In genomic region chr10:76962851-76963250, GRCh38 we compare ENCODE assay signal across 30 cellular contexts.
A peak's percentile ranks its signal among the peaks of the same experiment; 100 is the strongest.
DNase-seq lines count a peak whose midpoint lies in the region; FAIRE-seq and TF ChIP-seq lines count a peak whose summit lies in the region.
"Had no signal": no experiment of that assay in that cellular context is flagged by ENCODE, and none has a peak within 500 bp of the region (broad histone marks: within the 10 kb centered on the region; RNA-seq: fewer than 3 reads in every experiment).

No MANE protein-coding gene starts in this region.

- H3K27me3 Mint-ChIP-seq in MCF 10A (ENCODE audit: insufficient read depth, unreplicated experiment) = no peaks in the 10 kb centered on the region

- intact Hi-C loops in MCF 10A (cut with micrococcal nuclease) = no loop called here
- intact Hi-C loops in posterior cingulate gyrus (cut with DNase I) = no loop called here

- no TSS peak for BruUV-seq in MCF 10A (replicated peaks; lab: Mats Ljungman, UMichigan)

- H3K36me3 Mint-ChIP-seq in MCF 10A (ENCODE audit: insufficient read depth, unreplicated experiment) = no peaks in the 10 kb centered on the region
- H3K36me3 Mint-ChIP-seq: activated naive CD8-positive, alpha-beta T cell treated with anti-CD3 and anti-CD28 coated beads for 36 hours; CD14-positive monocyte; naive thymus-derived CD8-positive, alpha-beta T cell had no signal

- FAIRE-seq in endometrium (lab: Jason Lieb, UNC) (peak; percentile 54), frontal cortex (lab: Jason Lieb, UNC) (no peak)
- FAIRE-seq: A549, GM12892 had no signal

- CTCF ChIA-PET in MCF 10A (lab: Yijun Ruan, JAX) = no interaction called here

- no peaks in the 10 kb centered on the region for H3K4me1 Mint-ChIP-seq in MCF 10A (ENCODE audit: insufficient read depth, unreplicated experiment)
- H3K4me1 Mint-ChIP-seq: activated naive CD8-positive, alpha-beta T cell treated with anti-CD3 and anti-CD28 coated beads for 36 hours; GM23338 had no signal

- POLR2A ChIA-PET in MCF 10A (lab: Yijun Ruan, JAX) = no interaction called here

- H3K9me3 Mint-ChIP-seq in MCF 10A (ENCODE audit: unreplicated experiment) = no peaks in the 10 kb centered on the region
- H3K9me3 Mint-ChIP-seq: activated naive CD8-positive, alpha-beta T cell treated with anti-CD3 and anti-CD28 coated beads for 36 hours had no signal

- H3K27ac Mint-ChIP-seq in MCF 10A (ENCODE audit: low read depth, unreplicated experiment) = no peak overlapping the region
- H3K27ac Mint-ChIP-seq: activated naive CD8-positive, alpha-beta T cell treated with anti-CD3 and anti-CD28 coated beads for 36 hours; CD14-positive monocyte; effector memory CD8-positive, alpha-beta T cell; GM23338; naive thymus-derived CD8-positive, alpha-beta T cell had no signal

- TF ChIP-seq CTCF in HFF-Myc (IDR thresholded peaks at IDR 0.05; ENCODE audit: low read depth, low read length, missing control alignments) (no peak), MCF 10A (IDR thresholded peaks at IDR 0.05; ENCODE audit: unreplicated experiment) (no peak)

- no peak overlapping the region for H3K4me3 Mint-ChIP-seq in MCF 10A (ENCODE audit: unreplicated experiment)
- H3K4me3 Mint-ChIP-seq: activated naive CD8-positive, alpha-beta T cell treated with anti-CD3 and anti-CD28 coated beads for 36 hours; CD14-positive monocyte; effector memory CD8-positive, alpha-beta T cell; GM23338; naive thymus-derived CD8-positive, alpha-beta T cell had no signal

- no peak overlapping the region for H3K4me3 ChIP-seq in HFF-Myc (replicated peaks; ENCODE audit: low read depth, low read length)
- H3K4me3 ChIP-seq: A549, ascending aorta, coronary artery, GM23338, left ventricle myocardium inferior, spleen, tibial nerve had no signal

- DNase-seq in AG08396 (ENCODE audit: low spot score) = peak; percentile 18
- peak; percentile 57 for DNase-seq in HFF-Myc (ENCODE audit: extremely low read depth, low read depth)
- DNase-seq in myocyte (ENCODE audit: low read depth) = peak; percentile 35
- no peak for DNase-seq in MCF 10A (ENCODE audit: unreplicated experiment)
- no peak for DNase-seq in frontal cortex (ENCODE audit: low spot score in 2 of 2)
- no peak for DNase-seq in HPDE6-E6E7 (ENCODE audit: extremely low spot score)
- DNase-seq in posterior cingulate gyrus = no peak
- DNase-seq: activated CD4-positive, alpha-beta T cell treated with anti-CD3 and anti-CD28 coated beads for 48 hours; activated CD8-positive, alpha-beta memory T cell treated with anti-CD3 and anti-CD28 coated beads for 24 hours; activated effector memory CD4-positive, alpha-beta T cell treated with anti-CD3 and anti-CD28 coated beads, Interleukin-2, amount 50 U/mL, for 16 hours; activated naive CD8-positive, alpha-beta T cell treated with anti-CD3 and anti-CD28 coated beads for 36 hours; effector memory CD8-positive, alpha-beta T cell; islet precursor cell; left ventricle myocardium inferior; naive thymus-derived CD8-positive, alpha-beta T cell; NCI-H1092 treated with DMSO at 0.1 percent for 48 hours; NCI-H187 treated with DMSO at 0.1 percent for 48 hours; NCI-H2227 treated with DMSO at 0.1 percent for 48 hours; NCI-H526 treated with DMSO at 0.1 percent for 48 hours; retina; spleen; T-helper 2 cell had no signal

Comparison
In these comparisons a context has a peak if more than half of its experiments do, and no peak if none do; other contexts are left out.
1. DNase-seq: peak in AG08396 (single experiment), HFF-Myc (single experiment) and myocyte (single experiment); none in MCF 10A (single experiment), frontal cortex (0 of 2), HPDE6-E6E7 (single experiment) and posterior cingulate gyrus (0 of 10).